In genomic region chr17:44774271-44775135, GRCh38 we compare ENCODE assay signal across 8 cellular contexts. TPM values are rescaled to one million over a fixed set of nuclear protein-coding genes. Genes with fewer than 3 reads are reported as not detected.
DNase-seq lines count a peak whose midpoint lies in the region; ATAC-seq and TF ChIP-seq lines count a peak whose summit lies in the region.

No MANE protein-coding gene starts in this region.

- no peaks in the 10 kb centered on the region for H3K27me3 ChIP-seq in A673 (replicated peaks; ENCODE audit: insufficient read depth, low read depth, low read length, poor library complexity)
- no peaks in the 10 kb centered on the region for H3K27me3 ChIP-seq in RWPE2 (ENCODE audit: insufficient read depth, poor library complexity, severe bottlenecking)

- peaks cover 7% of the 10 kb centered on the region for H3K4me1 Mint-ChIP-seq in activated T-helper 2 cell treated with anti-CD3 and anti-CD28 coated beads, Interferon-gamma antibody, Interleukin-2, Interleukin-4, amounts not matched to agents 10 μg/mL and 5 μg/mL and 100 μg/mL, durations not matched to agents 14 hours and 24 hours and 36 hours (ENCODE audit: low read depth)
- peaks cover 9% of the 10 kb centered on the region for H3K4me1 Mint-ChIP-seq in nephron progenitor cell

- H3K36me3 Mint-ChIP-seq in activated T-helper 2 cell treated with anti-CD3 and anti-CD28 coated beads, Interferon-gamma antibody, Interleukin-2, Interleukin-4, amounts not matched to agents 10 μg/mL and 5 μg/mL and 100 μg/mL, durations not matched to agents 14 hours and 24 hours and 36 hours (ENCODE audit: low read depth): no peaks in the 10 kb centered on the region
- no peaks in the 10 kb centered on the region for H3K36me3 Mint-ChIP-seq in nephron progenitor cell (ENCODE audit: low read depth)

- peak; percentile 26 for ATAC-seq in GM18868 (IDR thresholded peaks at IDR 0.05; ENCODE audit: unreplicated experiment)
- ATAC-seq in RWPE2 (ENCODE audit: low read depth): peak; percentile 42
- peak; percentile 19 for ATAC-seq in stimulated activated naive CD8-positive, alpha-beta T cell treated with anti-CD3 and anti-CD28 coated beads, Interleukin-15, Interleukin-2, amounts not matched to agents 100 U/mL and 50 U/mL, for 24 hours

- H3K9me3 Mint-ChIP-seq in activated T-helper 2 cell treated with anti-CD3 and anti-CD28 coated beads, Interferon-gamma antibody, Interleukin-2, Interleukin-4, amounts not matched to agents 10 μg/mL and 5 μg/mL and 100 μg/mL, durations not matched to agents 14 hours and 24 hours and 36 hours: no peaks in the 10 kb centered on the region
- no peaks in the 10 kb centered on the region for H3K9me3 Mint-ChIP-seq in nephron progenitor cell

- H3K4me1 ChIP-seq in A673 (ENCODE audit: insufficient read depth, low read length, poor library complexity, severe bottlenecking) (no peaks in the 10 kb centered on the region), RWPE2 (ENCODE audit: insufficient read depth, poor library complexity, severe bottlenecking) (no peaks in the 10 kb centered on the region)

- CTCF ChIA-PET in A673 (lab: Charles Lee): interaction anchor here (1.3 to 1.5 kb wide), 3 partner anchors 92 to 361 kb away, joined by 3 to 6 read pairs (median 3); partner anchors contain the start of gene ACBD4

- peak; percentile 82 for TF ChIP-seq CTCF in A673 (conservative IDR thresholded peaks at IDR 0.05; ENCODE audit: low read depth, low read length)
- TF ChIP-seq CTCF in RWPE2 (IDR thresholded peaks at IDR 0.05; ENCODE audit: poor library complexity, severe bottlenecking): peak; percentile 98
- TF ChIP-seq CTCF in fibroblast of villous mesenchyme (IDR thresholded peaks at IDR 0.05; ENCODE audit: insufficient read depth, low read depth, low read length): peak; percentile 100
- peak; percentile 98 for TF ChIP-seq CTCF in nephron progenitor cell (IDR thresholded peaks at IDR 0.05)

- H3K9me3 ChIP-seq in A673 (ENCODE audit: low read depth, low read length, poor library complexity, severe bottlenecking) (no peaks in the 10 kb centered on the region), RWPE2 (ENCODE audit: severe bottlenecking) (no peaks in the 10 kb centered on the region)

- intact Hi-C loops in A673 (cut with micrococcal nuclease; ENCODE audit: unreplicated experiment): loop anchor here (1.0 to 10.0 kb wide), 4 partner anchors 91 to 358 kb away; partner anchors contain the start of gene PLCD3
- intact Hi-C loops in activated T-helper 2 cell treated with anti-CD3 and anti-CD28 coated beads, Interferon-gamma antibody, Interleukin-2, Interleukin-4, amounts not matched to agents 10 μg/mL and 5 μg/mL and 100 μg/mL, durations not matched to agents 14 hours and 24 hours and 36 hours (cut with micrococcal nuclease): loop anchor here (1.0 to 5.0 kb wide), 4 partner anchors 53 to 358 kb away; partner anchors contain the start of gene PLCD3

- POLR2A ChIA-PET in A673 (lab: Charles Lee; ENCODE audit: low non-redundant PET): interaction anchor here (0.6 kb wide), 1 partner anchor 1347 kb away, joined by 3 read pairs; no protein-coding TSS in a partner anchor

- H3K27ac ChIP-seq in A673 (ENCODE audit: low read depth, low read length, poor library complexity, severe bottlenecking): no peak overlapping the region
- no peak overlapping the region for H3K27ac ChIP-seq in RWPE2 (ENCODE audit: poor library complexity, severe bottlenecking)

- H3K4me3 Mint-ChIP-seq in activated T-helper 2 cell treated with anti-CD3 and anti-CD28 coated beads, Interferon-gamma antibody, Interleukin-2, Interleukin-4, amounts not matched to agents 10 μg/mL and 5 μg/mL and 100 μg/mL, durations not matched to agents 14 hours and 24 hours and 36 hours (ENCODE audit: low read depth): peak overlapping the region; percentile 83
- H3K4me3 Mint-ChIP-seq in nephron progenitor cell: peak overlapping the region; percentile 83

- H3K36me3 ChIP-seq in A673 (ENCODE audit: insufficient read depth, low read length, poor library complexity, severe bottlenecking): no peaks in the 10 kb centered on the region
- no peaks in the 10 kb centered on the region for H3K36me3 ChIP-seq in RWPE2 (ENCODE audit: low read depth)

- BruUV-seq in A673 (replicated peaks; lab: Mats Ljungman, UMichigan): no TSS peak

- peaks cover 10% of the 10 kb centered on the region for H3K27me3 Mint-ChIP-seq in activated T-helper 2 cell treated with anti-CD3 and anti-CD28 coated beads, Interferon-gamma antibody, Interleukin-2, Interleukin-4, amounts not matched to agents 10 μg/mL and 5 μg/mL and 100 μg/mL, durations not matched to agents 14 hours and 24 hours and 36 hours (ENCODE audit: low read depth)
- peaks cover 34% of the 10 kb centered on the region for H3K27me3 Mint-ChIP-seq in nephron progenitor cell (ENCODE audit: low read depth, poor library complexity)

- peak overlapping the region; percentile 66 for H3K27ac Mint-ChIP-seq in activated T-helper 2 cell treated with anti-CD3 and anti-CD28 coated beads, Interferon-gamma antibody, Interleukin-2, Interleukin-4, amounts not matched to agents 10 μg/mL and 5 μg/mL and 100 μg/mL, durations not matched to agents 14 hours and 24 hours and 36 hours
- no peak overlapping the region for H3K27ac Mint-ChIP-seq in nephron progenitor cell

- H3K4me3 ChIP-seq in A673 (ENCODE audit: low read depth, low read length, poor library complexity, severe bottlenecking): peak overlapping the region; percentile 34
- H3K4me3 ChIP-seq in RWPE2 (ENCODE audit: severe bottlenecking): peak overlapping the region; percentile 43
- peak overlapping the region; percentile 79 for H3K4me3 ChIP-seq in fibroblast of villous mesenchyme (ENCODE audit: low read depth, low read length)

- DNase-seq in A673 (ENCODE audit: low spot score) (peak; percentile 89), M059J (ENCODE audit: low read depth) (peak; percentile 83), RWPE2 (ENCODE audit: low spot score) (peak; percentile 88), fibroblast of villous mesenchyme (ENCODE audit: low read depth) (peak; percentile 65), nephron progenitor cell (peak; percentile 99)
- peak; percentile 77 for DNase-seq in activated T-helper 2 cell treated with anti-CD3 and anti-CD28 coated beads, Interferon-gamma antibody, Interleukin-2, Interleukin-4, amounts not matched to agents 10 μg/mL and 5 μg/mL and 100 μg/mL, durations not matched to agents 14 hours and 24 hours and 36 hours (ENCODE audit: low spot score)
- DNase-seq in stimulated activated naive CD8-positive, alpha-beta T cell treated with anti-CD3 and anti-CD28 coated beads, Interleukin-15, Interleukin-2, amounts not matched to agents 100 U/mL and 50 U/mL, for 24 hours: peak; percentile 96

RNA-seq across cellular contexts. Expression of gene ADAM11, which starts 15.7 kb away (rescaled TPM):
- total RNA-seq in A673 (2021) (0.17 and 0.59 TPM in 2 replicates), fibroblast of villous mesenchyme (0.32 and 0.43 TPM in 2 replicates)
- 0.12 TPM in 1 of 2 replicates, not detected in the other for total RNA-seq in M059J (2014; rRNA removed; shearing (Covaris generic))
- 0.09 and 0.14 TPM in 2 replicates for total RNA-seq in activated T-helper 2 cell treated with anti-CD3 and anti-CD28 coated beads, Interferon-gamma antibody, Interleukin-2, Interleukin-4, amounts not matched to agents 10 μg/mL and 5 μg/mL and 100 μg/mL, durations not matched to agents 14 hours and 24 hours and 36 hours

RNA-seq across cellular contexts. Expression of gene GJC1, which starts 55.6 kb away (rescaled TPM):
- total RNA-seq in A673 (2021) (31.6 and 39.0 TPM in 2 replicates), fibroblast of villous mesenchyme (30.2 and 40.6 TPM in 2 replicates)
- total RNA-seq in M059J (2014; rRNA removed; shearing (Covaris generic)): 7.6 and 19.5 TPM in 2 replicates
- total RNA-seq in activated T-helper 2 cell treated with anti-CD3 and anti-CD28 coated beads, Interferon-gamma antibody, Interleukin-2, Interleukin-4, amounts not matched to agents 10 μg/mL and 5 μg/mL and 100 μg/mL, durations not matched to agents 14 hours and 24 hours and 36 hours: 8.2 and 9.4 TPM in 2 replicates
